In genomic region chr18:58893388-58894099, GRCh38 we compare ENCODE assay signal across 15 cellular contexts. TPM values are rescaled to one million over a fixed set of nuclear protein-coding genes. Genes with fewer than 3 reads are reported as not detected.
DNase-seq lines count a peak whose midpoint lies in the region; ATAC-seq, FAIRE-seq and TF ChIP-seq lines count a peak whose summit lies in the region.
"Had no signal": no experiment of that assay in that cellular context is flagged by ENCODE, and none has a peak within 500 bp of the region (broad histone marks: within the 10 kb centered on the region; RNA-seq: fewer than 3 reads in every experiment).

No MANE protein-coding gene starts in this region.

- H2BK20ac ChIP-seq in H1 (ENCODE audit: low read length): no peak overlapping the region

- DNase-seq in EL (peak; percentile 60), M059J (ENCODE audit: low read depth) (peak; percentile 79), H1 (ENCODE audit: low read depth in 1 of 2, low spot score in 2 of 2) (no peak), renal cortical epithelial cell (ENCODE audit: low read depth) (peak; percentile 22), kidney glomerular epithelial cell (lab: John Stamatoyannopoulos, UW) (no peak), OCI-M2 (lab: John Stamatoyannopoulos, UW; ENCODE audit: unreplicated experiment) (no peak)
- DNase-seq: activated CD8-positive, alpha-beta memory T cell treated with anti-CD3 and anti-CD28 coated beads, Interleukin-2, amount 50 U/mL, for 4 hours; C1 segment of cervical spinal cord; immature natural killer cell; NCI-H1092; occipital lobe had no signal

- H3K79me2 ChIP-seq in H1 (ENCODE audit: control insufficient read depth in 1 of 2, insufficient read depth in 2 of 2, low read length in 2 of 2): peaks cover 30 to 97% of the 10 kb centered on the region in 2 experiments

- no peak for FAIRE-seq in H1 (lab: Jason Lieb, UNC)
- FAIRE-seq: GM12891 had no signal

- CTCF ChIA-PET in H1 (lab: Charles Lee; ENCODE audit: partially characterized antibody): no interaction called here

- no peak for TF ChIP-seq EP300 in H1 (IDR thresholded peaks at IDR 0.05; ENCODE audit: borderline replicate concordance in 1 of 2, low read depth in 2 of 2, low read length in 2 of 2)

- no peaks in the 10 kb centered on the region for H3K27me3 ChIP-seq in H1 (replicated peaks in 1 of 4; ENCODE audit: control insufficient read depth in 3 of 4, extremely low read depth in 1 of 4, insufficient read depth in 3 of 4, low read length in 3 of 4)

- ATAC-seq in HG03196 (IDR thresholded peaks at IDR 0.05; ENCODE audit: unreplicated experiment): no peak

- H3K36me3 ChIP-seq in H1 (ENCODE audit: control insufficient read depth in 2 of 4, insufficient read depth in 4 of 4, low read length in 3 of 4): peaks cover 0 to 60% (median 12%) of the 10 kb centered on the region in 4 experiments; a peak in 7 of 8 replicates

- H3K9ac ChIP-seq in H1 (replicated peaks in 1 of 4; ENCODE audit: extremely low read depth in 1 of 4, low read depth in 3 of 4, low read length in 3 of 4): no peak overlapping the region

- H3K23me2 ChIP-seq in H1 (ENCODE audit: low read depth, low read length): no peaks in the 10 kb centered on the region; the same call in 1 of the 2 replicates

- no peak overlapping the region for H2BK12ac ChIP-seq in H1 (ENCODE audit: low read depth, low read length)

- H3K27ac ChIP-seq in H1 (ENCODE audit: low read depth, low read length): no peak overlapping the region
- H3K27ac ChIP-seq: VCaP had no signal

- no peak for TF ChIP-seq POLR2A in H1 (IDR thresholded peaks at IDR 0.05; ENCODE audit: control extremely low read depth in 1 of 2, low read depth in 2 of 2, low read length in 2 of 2)

- H3K23ac ChIP-seq in H1 (ENCODE audit: insufficient read length): no peak overlapping the region

- no peak overlapping the region for H3K56ac ChIP-seq in H1 (replicated peaks; ENCODE audit: insufficient read length, low read depth, low read length)

- 87% methylated on average over 10 of the region's 12 CpGs; no CpG with 5 or more reads in 1 of the 2 experiments for WGBS in H1 (ENCODE audit: extremely low coverage in 1 of 2, insufficient coverage in 1 of 2, insufficient read length in 1 of 2, insufficient replicate concordance in 2 of 2, low coverage in 1 of 2, low lambda C conversion rate in 2 of 2, missing lambda C conversion rate in 1 of 2), 2 experiments

- H3K14ac ChIP-seq in H1 (ENCODE audit: insufficient read length): no peak overlapping the region

- H4K91ac ChIP-seq in H1 (replicated peaks; ENCODE audit: insufficient read length, low read length): no peak overlapping the region

- peaks cover 16 to 17% of the 10 kb centered on the region in 2 experiments for H4K20me1 ChIP-seq in H1 (replicated peaks in 1 of 2; ENCODE audit: control insufficient read depth in 1 of 2, insufficient read depth in 2 of 2, low read length in 2 of 2)

- H4K5ac ChIP-seq in H1 (ENCODE audit: insufficient read length, low read depth, low read length): no peak overlapping the region

- no peak for TF ChIP-seq CTCF in H1 (IDR thresholded peaks at IDR 0.05; ENCODE audit: control extremely low read depth in 1 of 3, insufficient read depth in 1 of 3, low read depth in 1 of 3, low read length in 3 of 3)

- H3K4ac ChIP-seq in H1 (replicated peaks; ENCODE audit: insufficient read length, low read depth, low read length): no peak overlapping the region

- no peak overlapping the region; a peak in 1 of 4 replicates for H3K4me2 ChIP-seq in H1 (ENCODE audit: insufficient read depth in 1 of 2, low read depth in 2 of 2, low read length in 2 of 2)

- no peak overlapping the region for H3K4me3 ChIP-seq in H1 (ENCODE audit: extremely low read depth in 1 of 4, insufficient read depth in 2 of 4, low read depth in 3 of 4, low read length in 4 of 4)
- H3K4me3 ChIP-seq: skin epidermis had no signal

- POLR2A ChIA-PET in H1 (lab: Charles Lee; ENCODE audit: partially characterized antibody): interaction anchor here (1.4 to 9.9 kb wide), 5 partner anchors 9 to 29 kb away, joined by 4 to 75 read pairs (median 16); partner anchors contain the start of gene ZNF532

- H3K79me1 ChIP-seq in H1 (ENCODE audit: low read depth, low read length): peaks cover 5% of the 10 kb centered on the region

- peaks cover 0 to 21% (median 7%) of the 10 kb centered on the region in 4 experiments; a peak in 6 of 7 replicates for H3K4me1 ChIP-seq in H1 (replicated peaks in 1 of 4; ENCODE audit: control insufficient read depth in 3 of 4, insufficient read depth in 4 of 4, low read length in 3 of 4)

- H2BK120ac ChIP-seq in H1 (replicated peaks; ENCODE audit: low read depth, low read length): no peak overlapping the region

- H3K9me3 ChIP-seq in H1 (ENCODE audit: insufficient read depth in 2 of 2, low read depth in 1 of 2, low read length in 1 of 2): no peaks in the 10 kb centered on the region

- no peak overlapping the region for H2BK15ac ChIP-seq in H1 (ENCODE audit: low read length)

- H2AK5ac ChIP-seq in H1 (ENCODE audit: low read depth, low read length): no peak overlapping the region

- no peak overlapping the region for H2BK5ac ChIP-seq in H1 (ENCODE audit: low read depth, low read length)

- no peak overlapping the region for H3K18ac ChIP-seq in H1 (ENCODE audit: extremely low read depth, low read length)

- no peak overlapping the region for H4K8ac ChIP-seq in H1 (ENCODE audit: extremely low read depth, insufficient read depth, low read length)

- TF ChIP-seq RAD21 in H1 (IDR thresholded peaks at IDR 0.05 in 1 of 2, conservative IDR thresholded peaks at IDR 0.05 in 1 of 2; ENCODE audit: low read depth in 2 of 2, low read length in 2 of 2): no peak

- H2AFZ ChIP-seq in H1 (ENCODE audit: low read length): no peak overlapping the region

TF ChIP-seq in H1, 55 proteins besides CTCF, POLR2A, EP300 and RAD21:
- TF ChIP-seq RNF2 (IDR thresholded peaks at IDR 0.05; ENCODE audit: borderline replicate concordance, low read depth, low read length, missing control alignments, poor library complexity, severe bottlenecking): no peak
- peak; percentile 14; the same call in 1 of the 2 replicates for TF ChIP-seq POLR2AphosphoS5 (IDR thresholded peaks at IDR 0.05; ENCODE audit: low read depth, low read length)

RNA-seq across cellular contexts. Expression of gene ZNF532, which starts 28.9 kb away (rescaled TPM):
- 52.2 and 60.9 TPM in 2 replicates for total RNA-seq in M059J (2014; rRNA removed; shearing (Covaris generic))
- total RNA-seq in H1 (2021; fragmentation: NEBNext Ultra II Directional; extraction: Animal tissue kit (Norgen Biotek cat#: 25700)): 240 and 241 TPM in 2 replicates
- 132 and 143 TPM in 2 replicates for polyA plus RNA-seq in H1 (2011; rRNA removed)
- 148 TPM for polyA plus RNA-seq in H1 (2011; cell fraction: cytosol; rRNA removed)
- 482 TPM for polyA plus RNA-seq in H1 (2011; cell fraction: nucleus; rRNA removed)
- polyA plus RNA-seq in H1 (2012, experiment 1 of 2): 101 to 122 TPM (median 117 TPM) in 4 replicates
- 7.5 TPM for polyA plus RNA-seq in H1 (2012, experiment 2 of 2)
- 144 TPM for polyA plus RNA-seq in H1 (2013, experiment 1 of 2)
- 132 TPM for polyA plus RNA-seq in H1 (2013, experiment 2 of 2)
- polyA minus RNA-seq in H1 (2011; rRNA and poly(A)+ RNA removed): 742 and 919 TPM in 2 replicates
- 169 TPM for polyA minus RNA-seq in H1 (2011; cell fraction: cytosol; rRNA and poly(A)+ RNA removed)
- 575 TPM for polyA minus RNA-seq in H1 (2011; cell fraction: nucleus; rRNA and poly(A)+ RNA removed)
- 25.0 and 89.9 TPM in 2 replicates for total RNA-seq in renal cortical epithelial cell

Comparison
In these comparisons a context has a peak if more than half of its experiments do, and no peak if none do; other contexts are left out.
1. DNase-seq: peak in EL (single experiment), M059J (single experiment) and renal cortical epithelial cell (single experiment); none in H1 (0 of 2), kidney glomerular epithelial cell (single experiment) and OCI-M2 (single experiment).